ENCODE assay signal across 26 cellular contexts in the genomic region with DNA sequence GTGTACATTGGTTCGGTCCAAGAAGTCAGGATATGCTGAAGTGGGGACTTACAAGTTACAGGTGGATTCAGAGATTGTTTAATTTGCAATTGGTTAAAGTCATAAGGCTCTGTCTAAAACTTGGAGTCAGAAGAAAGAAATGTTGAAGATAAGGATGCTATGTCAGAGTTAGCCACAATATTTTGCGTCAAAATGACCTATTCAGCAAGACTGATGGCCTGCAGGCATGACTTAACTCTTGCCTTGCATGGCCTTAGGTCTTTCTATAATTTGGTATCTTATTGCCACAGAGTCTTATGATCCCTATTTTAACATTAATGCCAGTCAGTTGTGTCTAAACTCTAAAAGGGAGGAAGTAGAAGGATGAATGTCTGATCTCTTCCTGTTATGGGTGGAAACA.
"Had no signal": no experiment of that assay in that cellular context is flagged by ENCODE, and none has a peak within 500 bp of the region (broad histone marks: within the 10 kb centered on the region; RNA-seq: fewer than 3 reads in every experiment).

No MANE protein-coding gene starts in this region.

- ATAC-seq: activated CD8-positive, alpha-beta T cell treated with anti-CD3 and anti-CD28 coated beads, Interleukin-2, amount 10 ng/mL, durations not matched to agents 7 days and 5 days; activated T-cell treated with anti-CD3 and anti-CD28 coated beads, Interleukin-2, amount 50 U/mL, for 4 hours; K562; Panc1 had no signal

- H3K4me2 ChIP-seq: SK-N-SH had no signal

- H3K27ac Mint-ChIP-seq: activated CD4-positive, alpha-beta T cell treated with anti-CD3 and anti-CD28 coated beads, Interleukin-2, amount 10 ng/mL, durations not matched to agents 24 days and 14 days; activated CD8-positive, alpha-beta T cell treated with anti-CD3 and anti-CD28 coated beads, Interleukin-2, amount 10 ng/mL, durations not matched to agents 7 days and 5 days; activated naive CD4-positive, alpha-beta T cell treated with anti-CD3 and anti-CD28 coated beads, Interleukin-2, amount 50 U/mL, for 24 hours; activated naive CD8-positive, alpha-beta T cell treated with anti-CD3 and anti-CD28 coated beads, Interleukin-2, amount 10 ng/mL, durations not matched to agents 7 days and 5 days; T-helper 1 cell treated with Interleukin-12 subunit alpha and Interleukin-12 subunit beta and Interleukin-4 antibody, amounts not matched to agents 30 μg/mL and 1 μg/mL, for 36 hours; T-helper 2 cell treated with Interferon-gamma antibody and Interleukin-4, amounts not matched to agents 5 μg/mL and 100 μg/mL, for 36 hours had no signal

- H3K36me3 ChIP-seq: adrenal gland, cardiac muscle cell, SJCRH30 had no signal

- DNase-seq: activated CD4-positive, alpha-beta T cell treated with anti-CD3 and anti-CD28 coated beads, Interleukin-2, amount 10 ng/mL, durations not matched to agents 24 days and 14 days; activated CD4-positive, alpha-beta T cell treated with anti-CD3 and anti-CD28 coated beads, Interleukin-2, amount 50 U/mL, for 48 hours; activated CD8-positive, alpha-beta T cell treated with anti-CD3 and anti-CD28 coated beads, Interleukin-2, amount 10 ng/mL, durations not matched to agents 7 days and 5 days; activated effector memory CD4-positive, alpha-beta T cell treated with anti-CD3 and anti-CD28 coated beads, Interleukin-2, amount 50 U/mL, for 16 hours; activated naive CD4-positive, alpha-beta T cell treated with Interleukin-2 at 50 U/mL for 16 hours; activated naive CD8-positive, alpha-beta T cell treated with anti-CD3 and anti-CD28 coated beads, Interleukin-2, amount 10 ng/mL, durations not matched to agents 7 days and 5 days; activated T-cell treated with anti-CD3 and anti-CD28 coated beads, Interleukin-2, amount 50 U/mL, for 4 hours; adrenal gland; anterior cingulate cortex; Kasumi-1; NCI-H1105; NCI-H1417 treated with DMSO at 0.1 percent for 48 hours; NCI-H187 treated with DMSO at 0.1 percent for 48 hours; NCI-H2081; NCI-H345; NCI-H524 treated with DMSO at 0.1 percent for 48 hours; SHP77; SJCRH30; SK-N-SH had no signal

- H3K4me3 Mint-ChIP-seq: activated CD4-positive, alpha-beta T cell treated with anti-CD3 and anti-CD28 coated beads, Interleukin-2, amount 10 ng/mL, durations not matched to agents 24 days and 14 days; activated CD8-positive, alpha-beta T cell treated with anti-CD3 and anti-CD28 coated beads, Interleukin-2, amount 10 ng/mL, durations not matched to agents 7 days and 5 days; activated naive CD4-positive, alpha-beta T cell treated with anti-CD3 and anti-CD28 coated beads, Interleukin-2, amount 50 U/mL, for 24 hours; activated naive CD8-positive, alpha-beta T cell treated with anti-CD3 and anti-CD28 coated beads, Interleukin-2, amount 10 ng/mL, durations not matched to agents 7 days and 5 days; activated T-cell treated with anti-CD3 and anti-CD28 coated beads, Interleukin-2, amount 50 U/mL, for 4 hours; central memory CD8-positive, alpha-beta T cell; T-helper 1 cell treated with Interleukin-12 subunit alpha and Interleukin-12 subunit beta and Interleukin-4 antibody, amounts not matched to agents 30 μg/mL and 1 μg/mL, for 36 hours; T-helper 2 cell treated with Interferon-gamma antibody and Interleukin-4, amounts not matched to agents 5 μg/mL and 100 μg/mL, for 36 hours had no signal

- H3K27me3 ChIP-seq: adrenal gland, cardiac muscle cell, SJCRH30 had no signal

- H3K27me3 Mint-ChIP-seq: activated CD4-positive, alpha-beta T cell treated with anti-CD3 and anti-CD28 coated beads, Interleukin-2, amount 10 ng/mL, durations not matched to agents 24 days and 14 days; activated naive CD4-positive, alpha-beta T cell treated with anti-CD3 and anti-CD28 coated beads, Interleukin-2, amount 50 U/mL, for 24 hours; activated naive CD8-positive, alpha-beta T cell treated with anti-CD3 and anti-CD28 coated beads, Interleukin-2, amount 10 ng/mL, durations not matched to agents 7 days and 5 days; central memory CD8-positive, alpha-beta T cell had no signal

- H3K27ac ChIP-seq: adrenal gland, cardiac muscle cell, SJCRH30 had no signal

- H3K4me1 ChIP-seq: SJCRH30 had no signal

- H3K4me3 ChIP-seq: adrenal gland, cardiac muscle cell, K562, SJCRH30 had no signal

- H3K9me3 ChIP-seq: adrenal gland, SK-N-SH had no signal

- H3K9ac ChIP-seq: SK-N-SH had no signal

- H3K36me3 Mint-ChIP-seq: activated naive CD4-positive, alpha-beta T cell treated with anti-CD3 and anti-CD28 coated beads, Interleukin-2, amount 50 U/mL, for 24 hours; activated naive CD8-positive, alpha-beta T cell treated with anti-CD3 and anti-CD28 coated beads, Interleukin-2, amount 10 ng/mL, durations not matched to agents 7 days and 5 days had no signal

- H3K4me1 Mint-ChIP-seq: activated CD4-positive, alpha-beta T cell treated with anti-CD3 and anti-CD28 coated beads, Interleukin-2, amount 10 ng/mL, durations not matched to agents 24 days and 14 days; central memory CD8-positive, alpha-beta T cell had no signal

- H3K9me3 Mint-ChIP-seq: activated CD4-positive, alpha-beta T cell treated with anti-CD3 and anti-CD28 coated beads, Interleukin-2, amount 10 ng/mL, durations not matched to agents 24 days and 14 days; activated naive CD4-positive, alpha-beta T cell treated with anti-CD3 and anti-CD28 coated beads, Interleukin-2, amount 50 U/mL, for 24 hours; activated naive CD8-positive, alpha-beta T cell treated with anti-CD3 and anti-CD28 coated beads, Interleukin-2, amount 10 ng/mL, durations not matched to agents 7 days and 5 days; activated T-cell treated with anti-CD3 and anti-CD28 coated beads, Interleukin-2, amount 50 U/mL, for 4 hours; central memory CD8-positive, alpha-beta T cell; T-helper 1 cell treated with Interleukin-12 subunit alpha and Interleukin-12 subunit beta and Interleukin-4 antibody, amounts not matched to agents 30 μg/mL and 1 μg/mL, for 36 hours; T-helper 2 cell treated with Interferon-gamma antibody and Interleukin-4, amounts not matched to agents 5 μg/mL and 100 μg/mL, for 36 hours had no signal
